Comparison of ENCODE assay signal across 8 cellular contexts in genomic region chr6:78867370-78868040, GRCh38.
DNase-seq lines count a peak whose midpoint lies in the region; ATAC-seq, FAIRE-seq and TF ChIP-seq lines count a peak whose summit lies in the region.

Gene IRAK1BP1 (plus strand): TSS chr6:78867551. CDS start chr6:78867577, 26 bp downstream.

- peak; percentile 75 for DNase-seq in ACHN
- peak; percentile 98 for DNase-seq in NCI-H2171 treated with DMSO at 0.1 percent for 48 hours (lab: John Stamatoyannopoulos, UW)
- DNase-seq in cardiac fibroblast (ENCODE audit: low read depth in 2 of 2) = peak; percentile 87 to 88
- DNase-seq in stimulated activated CD4-positive, alpha-beta T cell treated with anti-CD3 and anti-CD28 coated beads, Interleukin-12 subunit alpha, Interleukin-12 subunit beta, amount 100 ng/mL, for 4 hours = peak; percentile 74

- TF ChIP-seq CTCF in WI38 (IDR thresholded peaks at IDR 0.05; ENCODE audit: low read depth, low read length) (no peak), cardiac fibroblast (IDR thresholded peaks at IDR 0.05; ENCODE audit: low read depth, low read length) (no peak)

- FAIRE-seq in islet of Langerhans (lab: Jason Lieb, UNC) = peak; percentile 5

- ATAC-seq in GM18861 (IDR thresholded peaks at IDR 0.05; ENCODE audit: unreplicated experiment) (peak; percentile 93), HG03095 (IDR thresholded peaks at IDR 0.05; ENCODE audit: unreplicated experiment) (peak; percentile 98)

- peak within 1 kb of the TSS; percentile 90 for H3K4me3 ChIP-seq in WI38 (ENCODE audit: low read depth, low read length)
- H3K4me3 ChIP-seq in cardiac fibroblast (replicated peaks in 1 of 2; ENCODE audit: low read depth in 2 of 2, low read length in 2 of 2) = peak within 1 kb of the TSS; percentile 92 to 93

- in situ Hi-C loops in ACHN (cut with HindIII; ENCODE audit: low pct_ligation_motif_present, low pct_unique_long_range_greater_than_20kb, low sequenced_read_pairs) = no loop called here

Comparison
In these comparisons a context has a peak if more than half of its experiments do, and no peak if none do; other contexts are left out.
1. Peak in every context shown above with its lines: DNase-seq, ATAC-seq and H3K4me3 ChIP-seq.